8 cellular contexts compared by ENCODE assay signal in genomic region chr6:42726485-42727083, GRCh38. TPM values are rescaled to one million over a fixed set of nuclear protein-coding genes. Genes with fewer than 3 reads are reported as not detected.
DNase-seq lines count a peak whose midpoint lies in the region; TF ChIP-seq lines count a peak whose summit lies in the region.

No MANE protein-coding gene starts in this region.

- H3K9me3 ChIP-seq in right atrium auricular region (no peaks in the 10 kb centered on the region), uterus (no peaks in the 10 kb centered on the region)

- H3K27me3 ChIP-seq in right atrium auricular region (no peaks in the 10 kb centered on the region), uterus (no peaks in the 10 kb centered on the region)

- TF ChIP-seq CTCF in HFFc6 (IDR thresholded peaks at IDR 0.05): peak; percentile 98
- TF ChIP-seq CTCF in right atrium auricular region (IDR thresholded peaks at IDR 0.05): peak; percentile 82 to 93
- TF ChIP-seq CTCF in uterus (IDR thresholded peaks at IDR 0.05): peak; percentile 92 to 95 (median 94)

- peaks cover 1% of the 10 kb centered on the region; the same call in 1 of the 2 replicates for H3K27me3 Mint-ChIP-seq in HFFc6 (ENCODE audit: insufficient read depth)

- peak; percentile 80 for DNase-seq in ELF-1 (ENCODE audit: low read depth, low spot score)
- peak; percentile 74 for DNase-seq in HFFc6
- DNase-seq in NCI-H1436 treated with DMSO at 0.1 percent for 48 hours (lab: John Stamatoyannopoulos, UW): peak; percentile 11
- DNase-seq in T-helper 1 cell: peak; percentile 52 to 86 (median 62)
- DNase-seq in amygdala (lab: John Stamatoyannopoulos, UW): peak in 46 of 56 donors; percentile 2 to 81 (median 46)
- DNase-seq in right atrium auricular region (ENCODE audit: low spot score): peak; percentile 79
- peak; percentile 88 for DNase-seq in putamen (ENCODE audit: low spot score)
- peak; percentile 67 to 90 for DNase-seq in uterus

- peak overlapping the region; percentile 98 for H3K27ac Mint-ChIP-seq in HFFc6

- no peaks in the 10 kb centered on the region for H3K9me3 Mint-ChIP-seq in HFFc6

- H3K4me3 ChIP-seq in right atrium auricular region (peak overlapping the region; percentile 36 to 60), uterus (peak overlapping the region; percentile 30 to 44)

- intact Hi-C loops in uterus (cut with DNase I; ENCODE audit: low total_unique reads): loop anchor here (2.0 kb wide), 1 partner anchor 66 kb away; no protein-coding TSS in a partner anchor

- H3K36me3 ChIP-seq in right atrium auricular region (no peaks in the 10 kb centered on the region), uterus (no peaks in the 10 kb centered on the region)

- H3K27ac ChIP-seq in right atrium auricular region: peak overlapping the region; percentile 77 to 80
- peak overlapping the region; percentile 83 to 87 for H3K27ac ChIP-seq in uterus

- H3K4me1 ChIP-seq in right atrium auricular region: peaks cover 0 to 15% of the 10 kb centered on the region in 2 donors
- no peaks in the 10 kb centered on the region for H3K4me1 ChIP-seq in uterus

- H3K36me3 Mint-ChIP-seq in HFFc6 (ENCODE audit: low read depth): no peaks in the 10 kb centered on the region; the same call in 1 of the 2 replicates

- H3K4me3 Mint-ChIP-seq in HFFc6: peak overlapping the region; percentile 85

- H3K4me1 Mint-ChIP-seq in HFFc6 (ENCODE audit: low read depth): peaks cover 33% of the 10 kb centered on the region

- TF ChIP-seq POLR2A in uterus (IDR thresholded peaks at IDR 0.05): no peak

RNA-seq across cellular contexts. Expression of gene PRPH2, which starts 4.2 kb away (rescaled TPM):
- total RNA-seq in HFFc6 (2021; fragmentation: NEBNext Ultra II Directional; extraction: Animal tissue kit (Norgen Biotek cat#: 25700)): 1 to 10 TPM in 2 of 6 experiments, under 1 TPM in 4; 0.19 to 2.0 (median 0.37) TPM
- total RNA-seq in right atrium auricular region (1 to 10 TPM in 1 of 2 donors, under 1 TPM in 1; 0.90 to 1.1 TPM), uterus (1 to 10 TPM in 3 of 4 donors, not detected in 1; 2.0 to 7.0 (median 5.8) TPM)

RNA-seq across cellular contexts. Expression of gene TBCC, which starts 19.3 kb away (rescaled TPM):
- total RNA-seq in HFFc6 (2021; fragmentation: NEBNext Ultra II Directional; extraction: Animal tissue kit (Norgen Biotek cat#: 25700)): 10 to 100 TPM; 20.6 to 25.2 (median 22.5) TPM
- total RNA-seq in right atrium auricular region (10 to 100 TPM; 18.8 to 21.4 TPM), uterus (10 to 100 TPM in 3 of 4 donors, 1 to 10 TPM in 1; 7.9 to 48.7 (median 14.6) TPM)

RNA-seq across cellular contexts. Expression of gene BICRAL, which starts 55.3 kb away (rescaled TPM):
- total RNA-seq in HFFc6 (2021; fragmentation: NEBNext Ultra II Directional; extraction: Animal tissue kit (Norgen Biotek cat#: 25700)): 1 to 10 TPM; 8.0 to 9.8 (median 9.4) TPM
- total RNA-seq in right atrium auricular region: 10 to 100 TPM in 1 of 2 donors, 1 to 10 TPM in 1; 9.6 to 14.1 TPM
- 10 to 100 TPM in 3 of 4 donors, 1 to 10 TPM in 1; 7.4 to 35.3 (median 18.2) TPM for total RNA-seq in uterus

Comparison
In these comparisons a context has a peak if more than half of its experiments do, and no peak if none do; other contexts are left out.
1. Peak in every context shown above with its lines: DNase-seq, H3K4me3 ChIP-seq and H3K27ac ChIP-seq.
2. DNase-seq: peak in every context shown above with its lines; median percentile 88 in putamen; 80 in ELF-1; 79 in right atrium auricular region; 78 in uterus; 74 in HFFc6; 62 in T-helper 1 cell; 46 in amygdala; 11 in NCI-H1436 treated with DMSO at 0.1 percent for 48 hours.